In the genomic region with DNA sequence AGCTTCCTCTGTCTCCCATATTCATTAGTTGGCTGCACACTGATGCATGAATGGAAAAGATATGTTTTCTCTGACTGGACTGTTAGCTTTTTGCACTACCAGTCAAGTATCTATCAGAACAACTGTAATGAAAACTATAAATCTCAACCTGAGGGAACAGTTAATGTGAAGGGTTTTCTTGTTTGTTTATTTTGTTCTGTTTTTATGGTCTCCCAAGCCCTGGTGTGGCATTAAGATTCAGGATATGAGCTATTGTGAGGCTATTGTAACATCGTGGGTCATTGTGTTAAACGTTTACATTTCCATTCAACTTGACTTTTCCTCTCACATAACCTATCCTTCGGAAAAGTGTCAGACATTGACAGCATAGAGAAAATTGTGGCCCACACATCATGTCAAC, we compare ENCODE assay signal across 1 cellular context.
TF ChIP-seq lines count a peak whose summit lies in the region.

No MANE protein-coding gene starts in this region.

TF ChIP-seq in HepG2, 621 proteins besides CTCF, POLR2A, EP300 and RAD21 (continued from another document):
- TF ChIP-seq, protein P1, sequence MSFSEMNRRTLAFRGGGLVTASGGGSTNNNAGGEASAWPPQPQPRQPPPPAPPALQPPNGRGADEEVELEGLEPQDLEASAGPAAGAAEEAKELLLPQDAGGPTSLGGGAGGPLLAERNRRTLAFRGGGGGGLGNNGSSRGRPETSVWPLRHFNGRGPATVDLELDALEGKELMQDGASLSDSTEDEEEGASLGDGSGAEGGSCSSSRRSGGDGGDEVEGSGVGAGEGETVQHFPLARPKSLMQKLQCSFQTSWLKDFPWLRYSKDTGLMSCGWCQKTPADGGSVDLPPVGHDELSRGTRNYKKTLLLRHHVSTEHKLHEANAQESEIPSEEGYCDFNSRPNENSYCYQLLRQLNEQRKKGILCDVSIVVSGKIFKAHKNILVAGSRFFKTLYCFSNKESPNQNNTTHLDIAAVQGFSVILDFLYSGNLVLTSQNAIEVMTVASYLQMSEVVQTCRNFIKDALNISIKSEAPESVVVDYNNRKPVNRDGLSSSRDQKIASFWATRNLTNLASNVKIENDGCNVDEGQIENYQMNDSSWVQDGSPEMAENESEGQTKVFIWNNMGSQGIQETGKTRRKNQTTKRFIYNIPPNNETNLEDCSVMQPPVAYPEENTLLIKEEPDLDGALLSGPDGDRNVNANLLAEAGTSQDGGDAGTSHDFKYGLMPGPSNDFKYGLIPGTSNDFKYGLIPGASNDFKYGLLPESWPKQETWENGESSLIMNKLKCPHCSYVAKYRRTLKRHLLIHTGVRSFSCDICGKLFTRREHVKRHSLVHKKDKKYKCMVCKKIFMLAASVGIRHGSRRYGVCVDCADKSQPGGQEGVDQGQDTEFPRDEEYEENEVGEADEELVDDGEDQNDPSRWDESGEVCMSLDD (CRISPR knock-in tag; IDR thresholded peaks at IDR 0.05; ENCODE audit: borderline replicate concordance): no peak
- no peak for TF ChIP-seq ZMYM4 (CRISPR knock-in tag; IDR thresholded peaks at IDR 0.05)
- TF ChIP-seq RFXANK (CRISPR knock-in tag; IDR thresholded peaks at IDR 0.05): no peak
- no peak for TF ChIP-seq ZNF160 (CRISPR knock-in tag; IDR thresholded peaks at IDR 0.05)
- TF ChIP-seq SRSF9 (IDR thresholded peaks at IDR 0.05; ENCODE audit: borderline replicate concordance, insufficient read depth, low read depth, low read length, poor library complexity, severe bottlenecking): no peak
- TF ChIP-seq, protein P2, sequence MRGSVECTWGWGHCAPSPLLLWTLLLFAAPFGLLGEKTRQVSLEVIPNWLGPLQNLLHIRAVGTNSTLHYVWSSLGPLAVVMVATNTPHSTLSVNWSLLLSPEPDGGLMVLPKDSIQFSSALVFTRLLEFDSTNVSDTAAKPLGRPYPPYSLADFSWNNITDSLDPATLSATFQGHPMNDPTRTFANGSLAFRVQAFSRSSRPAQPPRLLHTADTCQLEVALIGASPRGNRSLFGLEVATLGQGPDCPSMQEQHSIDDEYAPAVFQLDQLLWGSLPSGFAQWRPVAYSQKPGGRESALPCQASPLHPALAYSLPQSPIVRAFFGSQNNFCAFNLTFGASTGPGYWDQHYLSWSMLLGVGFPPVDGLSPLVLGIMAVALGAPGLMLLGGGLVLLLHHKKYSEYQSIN (CRISPR knock-in tag; IDR thresholded peaks at IDR 0.05; ENCODE audit: borderline replicate concordance): no peak
